In the genomic region with DNA sequence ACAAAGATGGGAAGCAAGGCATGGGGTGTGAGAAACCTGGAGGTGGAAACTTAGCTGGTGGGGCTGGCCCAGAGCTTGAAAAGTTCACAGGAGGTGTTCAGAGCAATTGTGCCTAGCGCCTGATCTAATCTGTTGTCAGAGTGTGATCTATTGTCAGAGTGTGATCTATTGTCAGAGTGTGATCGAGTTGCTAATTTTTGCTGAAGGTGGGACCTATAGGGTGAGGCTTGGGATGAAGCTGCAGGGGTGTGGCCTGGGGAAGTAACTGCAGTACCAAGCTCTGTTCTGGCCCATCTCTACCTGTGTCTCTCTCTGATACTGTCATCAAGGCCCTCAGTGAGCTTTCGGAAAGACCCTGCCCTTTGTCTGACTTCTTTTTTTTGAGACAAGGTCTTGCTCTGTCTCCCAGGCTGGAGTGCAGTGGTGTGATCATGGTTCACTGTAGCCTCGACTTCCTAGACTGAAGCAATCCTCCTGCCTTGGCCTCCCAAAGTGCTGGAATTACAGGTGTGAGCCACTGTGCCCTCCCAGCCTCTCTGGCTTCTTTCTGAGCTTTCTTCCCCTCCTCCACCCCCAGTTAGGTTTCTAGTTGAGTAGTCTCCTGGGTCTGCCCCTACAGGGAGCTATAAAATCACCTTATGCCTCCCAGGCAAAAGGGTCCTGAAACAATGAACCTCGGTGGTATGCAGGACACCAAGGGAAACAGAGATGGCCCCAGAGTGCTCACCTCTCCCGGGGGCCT, we compare ENCODE assay signal across 1 cellular context.
TF ChIP-seq lines count a peak whose summit lies in the region.

No MANE protein-coding gene starts in this region.

TF ChIP-seq in H1, 55 proteins besides CTCF, POLR2A, EP300 and RAD21:
- TF ChIP-seq MAFK (IDR thresholded peaks at IDR 0.05; ENCODE audit: low read depth, low read length) (no peak), SRF (IDR thresholded peaks at IDR 0.05; ENCODE audit: low read depth, low read length) (no peak), CHD1 (IDR thresholded peaks at IDR 0.05; ENCODE audit: low read depth, low read length) (no peak), GABPA (IDR thresholded peaks at IDR 0.05; ENCODE audit: borderline replicate concordance, insufficient read depth, low read length) (no peak), TCF12 (IDR thresholded peaks at IDR 0.05; ENCODE audit: low read depth, low read length) (no peak), NANOG (IDR thresholded peaks at IDR 0.05; ENCODE audit: insufficient read depth, low read depth, low read length, poor library complexity, severe bottlenecking) (no peak), SIX5 (IDR thresholded peaks at IDR 0.05; ENCODE audit: low read depth, low read length) (no peak)
